In the genomic region with DNA sequence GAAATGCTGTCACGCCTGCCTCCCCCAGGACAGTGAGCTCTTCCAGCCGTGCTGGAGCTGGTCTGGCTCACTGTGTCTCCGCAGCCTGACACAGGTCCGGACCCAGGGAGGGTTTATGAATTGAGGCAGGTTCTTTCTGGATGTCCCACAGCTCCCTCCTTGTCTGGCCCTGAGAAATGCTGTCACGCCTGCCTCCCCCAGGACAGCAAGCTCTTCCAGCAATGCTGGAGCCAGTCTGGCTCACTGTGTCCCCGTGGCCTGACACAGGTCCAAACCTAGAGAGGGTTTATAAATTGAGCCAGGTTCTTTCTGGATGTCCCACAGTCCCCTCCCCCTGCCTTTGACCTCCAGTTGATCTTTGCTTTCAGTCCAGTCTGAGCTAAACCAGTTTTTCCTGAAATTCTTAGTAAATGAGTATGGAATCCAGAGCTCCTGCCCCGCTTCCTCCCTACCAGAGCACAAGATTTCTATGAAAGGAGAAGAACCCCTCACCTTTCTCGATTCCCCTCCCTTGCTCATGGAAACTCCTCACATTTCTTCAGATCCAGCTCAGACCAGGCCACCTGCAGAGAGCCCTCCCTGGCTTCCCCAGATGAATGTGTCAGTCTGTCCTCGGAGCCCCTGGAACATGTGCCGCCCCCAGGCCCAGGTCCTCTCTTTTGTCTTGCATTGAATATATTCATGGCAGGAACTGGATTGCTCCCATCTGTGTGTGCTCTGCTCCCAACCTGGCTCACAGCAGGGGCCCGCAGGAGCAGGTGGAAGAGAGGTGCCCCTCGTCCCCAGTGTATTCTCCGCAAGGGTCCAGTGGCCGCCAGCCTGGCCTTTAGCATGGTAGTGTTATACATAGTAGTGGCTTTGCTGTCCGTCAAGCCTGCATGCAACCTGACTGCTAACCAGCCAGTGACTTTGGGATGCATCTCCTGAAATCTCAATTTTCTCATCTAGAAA, we compare ENCODE assay signal across 10 cellular contexts.
DNase-seq lines count a peak whose midpoint lies in the region; ATAC-seq and TF ChIP-seq lines count a peak whose summit lies in the region.
"Had no signal": no experiment of that assay in that cellular context is flagged by ENCODE, and none has a peak within 500 bp of the region (broad histone marks: within the 10 kb centered on the region; RNA-seq: fewer than 3 reads in every experiment).

No MANE protein-coding gene starts in this region.

- H3K4me1 ChIP-seq in left lung, result peaks cover 0 to 11% of the 10 kb centered on the region in 2 donors

- H3K27ac ChIP-seq in left lung, result no peak overlapping the region
- H3K27ac ChIP-seq: coronary artery had no signal

- DNase-seq in NCI-H2196 (lab: John Stamatoyannopoulos, UW; ENCODE audit: unreplicated experiment) (peak; percentile 16), NCI-H2196 treated with DMSO at 0.1 percent for 48 hours (lab: John Stamatoyannopoulos, UW; ENCODE audit: unreplicated experiment) (no peak), epithelial cell of esophagus (ENCODE audit: low read depth) (peak; percentile 64), left lung (peak in 1 of 2 donors; percentile 55), ureter (ENCODE audit: low spot score) (peak; percentile 62)
- DNase-seq in stimulated activated naive CD8-positive, alpha-beta T cell treated with anti-CD3 and anti-CD28 coated beads, Interleukin-15, Interleukin-2, amounts not matched to agents 100 U/mL and 50 U/mL, for 24 hours, result no peak
- DNase-seq: stimulated activated CD8-positive, alpha-beta memory T cell treated with anti-CD3 and anti-CD28 coated beads, Interleukin-4, amount 100 ng/mL, for 48 hours had no signal

- no peak overlapping the region for H3K4me3 ChIP-seq in epithelial cell of esophagus (ENCODE audit: low read length)
- no peak overlapping the region for H3K4me3 ChIP-seq in left lung
- H3K4me3 ChIP-seq: coronary artery had no signal

- no peaks in the 10 kb centered on the region for H3K9me3 ChIP-seq in left lung

- TF ChIP-seq CTCF in epithelial cell of esophagus (IDR thresholded peaks at IDR 0.05; ENCODE audit: insufficient read depth, low read depth, low read length, missing control alignments) (no peak), left lung (IDR thresholded peaks at IDR 0.05) (no peak)

- no peaks in the 10 kb centered on the region for H3K36me3 ChIP-seq in left lung

- peaks cover 0 to 7% of the 10 kb centered on the region in 2 donors for H3K27me3 ChIP-seq in left lung

- intact Hi-C loops in left lung (cut with DNase I), result no loop called here

- ATAC-seq in left lung (peak; percentile 80), GM19328 (IDR thresholded peaks at IDR 0.05; ENCODE audit: unreplicated experiment) (no peak), GM18498 (IDR thresholded peaks at IDR 0.05; ENCODE audit: unreplicated experiment) (no peak)
- ATAC-seq in stimulated activated naive CD8-positive, alpha-beta T cell treated with anti-CD3 and anti-CD28 coated beads, Interleukin-15, Interleukin-2, amounts not matched to agents 100 U/mL and 50 U/mL, for 24 hours, result no peak

Comparison
In these comparisons a context has a peak if more than half of its experiments do, and no peak if none do; other contexts are left out.
1. DNase-seq: peak in NCI-H2196 (single experiment), epithelial cell of esophagus (single experiment) and ureter (single experiment); none in NCI-H2196 treated with DMSO at 0.1 percent for 48 hours (single experiment) and stimulated activated naive CD8-positive, alpha-beta T cell treated with anti-CD3 and anti-CD28 coated beads, Interleukin-15, Interleukin-2, amounts not matched to agents 100 U/mL and 50 U/mL, for 24 hours (single experiment).